37 cellular contexts compared by ENCODE assay signal in genomic region chr2:167794554-167795255, GRCh38.
"Had no signal": no experiment of that assay in that cellular context is flagged by ENCODE, and none has a peak within 500 bp of the region (broad histone marks: within the 10 kb centered on the region; RNA-seq: fewer than 3 reads in every experiment).

No MANE protein-coding gene starts in this region.

- H3K36me3 Mint-ChIP-seq: activated CD8-positive, alpha-beta memory T cell treated with anti-CD3 and anti-CD28 coated beads, Interleukin-2, amount 10 ng/mL, durations not matched to agents 7 days and 5 days; activated naive CD4-positive, alpha-beta T cell treated with anti-CD3 and anti-CD28 coated beads, Interleukin-2, amount 10 ng/mL, durations not matched to agents 7 days and 5 days; activated naive CD4-positive, alpha-beta T cell treated with anti-CD3 and anti-CD28 coated beads, Interleukin-2, amount 50 U/mL, for 24 hours; activated naive CD8-positive, alpha-beta T cell; activated naive CD8-positive, alpha-beta T cell treated with anti-CD3 and anti-CD28 coated beads, Interleukin-2, amount 10 ng/mL, durations not matched to agents 7 days and 5 days had no signal

- ATAC-seq: activated CD4-positive, alpha-beta T cell treated with anti-CD3 and anti-CD28 coated beads for 36 hours; activated CD4-positive, CD25-positive, alpha-beta regulatory T cell treated with anti-CD3 and anti-CD28 coated beads, Interleukin-2, amount 50 U/mL, for 24 hours; activated CD8-positive, alpha-beta memory T cell treated with anti-CD3 and anti-CD28 coated beads, Interleukin-2, amount 10 ng/mL, durations not matched to agents 7 days and 5 days; activated CD8-positive, alpha-beta T cell treated with anti-CD3 and anti-CD28 coated beads, Interleukin-2, amount 10 ng/mL, durations not matched to agents 7 days and 5 days; activated naive CD8-positive, alpha-beta T cell treated with anti-CD3 and anti-CD28 coated beads, Interleukin-2, amount 50 U/mL, for 24 hours had no signal

- H3K4me1 Mint-ChIP-seq: activated CD4-positive, alpha-beta memory T cell treated with anti-CD3 and anti-CD28 coated beads, Interleukin-2, amount 10 ng/mL, durations not matched to agents 7 days and 5 days; activated CD4-positive, alpha-beta T cell treated with anti-CD3 and anti-CD28 coated beads for 36 hours; activated CD4-positive, alpha-beta T cell treated with anti-CD3 and anti-CD28 coated beads, Interleukin-2, amount 10 ng/mL, durations not matched to agents 7 days and 5 days; activated CD8-positive, alpha-beta memory T cell treated with anti-CD3 and anti-CD28 coated beads, Interleukin-2, amount 10 ng/mL, durations not matched to agents 7 days and 5 days; activated naive CD4-positive, alpha-beta T cell treated with anti-CD3 and anti-CD28 coated beads, Interleukin-2, amount 10 ng/mL, durations not matched to agents 7 days and 5 days; activated naive CD4-positive, alpha-beta T cell treated with anti-CD3 and anti-CD28 coated beads, Interleukin-2, amount 50 U/mL, for 24 hours; activated naive CD8-positive, alpha-beta T cell treated with anti-CD3 and anti-CD28 coated beads, Interleukin-2, amount 10 ng/mL, durations not matched to agents 7 days and 5 days; activated naive CD8-positive, alpha-beta T cell treated with anti-CD3 and anti-CD28 coated beads, Interleukin-2, amount 50 U/mL, for 24 hours; central memory CD8-positive, alpha-beta T cell had no signal

- DNase-seq: activated CD4-positive, alpha-beta memory T cell treated with anti-CD3 and anti-CD28 coated beads, Interleukin-2, amount 10 ng/mL, durations not matched to agents 7 days and 5 days; activated CD4-positive, alpha-beta T cell treated with anti-CD3 and anti-CD28 coated beads for 1 hour; activated CD4-positive, alpha-beta T cell treated with anti-CD3 and anti-CD28 coated beads for 36 hours; activated CD4-positive, alpha-beta T cell treated with anti-CD3 and anti-CD28 coated beads for 48 hours; activated CD4-positive, alpha-beta T cell treated with anti-CD3 and anti-CD28 coated beads, Interleukin-2, amount 10 ng/mL, durations not matched to agents 7 days and 5 days; activated CD4-positive, alpha-beta T cell treated with anti-CD3 and anti-CD28 coated beads, Interleukin-2, amount 50 U/mL, for 48 hours; activated CD4-positive, CD25-positive, alpha-beta regulatory T cell; activated CD8-positive, alpha-beta memory T cell treated with anti-CD3 and anti-CD28 coated beads for 24 hours; activated CD8-positive, alpha-beta memory T cell treated with anti-CD3 and anti-CD28 coated beads, Interleukin-2, amount 10 ng/mL, durations not matched to agents 7 days and 5 days; activated CD8-positive, alpha-beta memory T cell treated with anti-CD3 and anti-CD28 coated beads, Interleukin-2, amount 50 U/mL, for 48 hours; activated CD8-positive, alpha-beta T cell treated with anti-CD3 and anti-CD28 coated beads, Interleukin-2, amount 10 ng/mL, durations not matched to agents 7 days and 5 days; activated effector memory CD4-positive, alpha-beta T cell treated with Interleukin-2 at 50 U/mL for 16 hours; activated gamma-delta T cell; activated naive CD4-positive, alpha-beta T cell treated with anti-CD3 and anti-CD28 coated beads, Interleukin-2, amount 10 ng/mL, durations not matched to agents 7 days and 5 days; activated naive CD4-positive, alpha-beta T cell treated with Interleukin-2 at 50 U/mL for 16 hours; activated naive CD8-positive, alpha-beta T cell treated with anti-CD3 and anti-CD28 coated beads, Interleukin-2, amount 10 ng/mL, durations not matched to agents 7 days and 5 days; activated naive CD8-positive, alpha-beta T cell treated with anti-CD3 and anti-CD28 coated beads, Interleukin-2, amount 50 U/mL, for 24 hours; activated T-cell treated with anti-CD3 and anti-CD28 coated beads, Interleukin-2, amount 50 U/mL, for 24 hours; activated T-cell treated with anti-CD3 and anti-CD28 coated beads, Interleukin-2, amount 50 U/mL, for 48 hours; amygdala; anterior cingulate cortex; caudate nucleus; cerebellar nuclear complex; T-helper 1 cell; T-helper 2 cell; T-helper 9 cell; WERI-Rb-1 had no signal

- H3K27ac ChIP-seq: ascending aorta, cardiac muscle cell, WERI-Rb-1 had no signal

- H3K9me3 Mint-ChIP-seq: activated CD4-positive, alpha-beta memory T cell treated with anti-CD3 and anti-CD28 coated beads, Interleukin-2, amount 10 ng/mL, durations not matched to agents 7 days and 5 days; activated CD4-positive, alpha-beta T cell treated with anti-CD3 and anti-CD28 coated beads, Interleukin-2, amount 10 ng/mL, durations not matched to agents 7 days and 5 days; activated naive CD4-positive, alpha-beta T cell treated with anti-CD3 and anti-CD28 coated beads, Interleukin-2, amount 10 ng/mL, durations not matched to agents 7 days and 5 days; activated naive CD8-positive, alpha-beta T cell treated with anti-CD3 and anti-CD28 coated beads, Interleukin-2, amount 10 ng/mL, durations not matched to agents 7 days and 5 days; activated T-cell treated with anti-CD3 and anti-CD28 coated beads, Interleukin-2, amount 50 U/mL, for 24 hours; activated T-helper 2 cell treated with anti-CD3 and anti-CD28 coated beads, Interferon-gamma antibody, Interleukin-2, Interleukin-4, amounts not matched to agents 10 μg/mL and 5 μg/mL and 100 μg/mL, durations not matched to agents 14 hours and 24 hours and 36 hours; central memory CD8-positive, alpha-beta T cell; T-helper 2 cell treated with Interferon-gamma antibody and Interleukin-4, amounts not matched to agents 5 μg/mL and 100 μg/mL, for 36 hours had no signal

- H3K27ac Mint-ChIP-seq: activated CD4-positive, alpha-beta memory T cell treated with anti-CD3 and anti-CD28 coated beads, Interleukin-2, amount 10 ng/mL, durations not matched to agents 7 days and 5 days; activated CD4-positive, alpha-beta T cell treated with anti-CD3 and anti-CD28 coated beads for 36 hours; activated CD4-positive, alpha-beta T cell treated with anti-CD3 and anti-CD28 coated beads, Interleukin-2, amount 10 ng/mL, durations not matched to agents 7 days and 5 days; activated CD8-positive, alpha-beta memory T cell treated with anti-CD3 and anti-CD28 coated beads, Interleukin-2, amount 10 ng/mL, durations not matched to agents 7 days and 5 days; activated CD8-positive, alpha-beta T cell treated with anti-CD3 and anti-CD28 coated beads, Interleukin-2, amount 10 ng/mL, durations not matched to agents 7 days and 5 days; activated naive CD4-positive, alpha-beta T cell treated with anti-CD3 and anti-CD28 coated beads, Interleukin-2, amount 10 ng/mL, durations not matched to agents 7 days and 5 days; activated naive CD4-positive, alpha-beta T cell treated with anti-CD3 and anti-CD28 coated beads, Interleukin-2, amount 50 U/mL, for 24 hours; activated naive CD8-positive, alpha-beta T cell; activated naive CD8-positive, alpha-beta T cell treated with anti-CD3 and anti-CD28 coated beads, Interleukin-2, amount 10 ng/mL, durations not matched to agents 7 days and 5 days; activated naive CD8-positive, alpha-beta T cell treated with anti-CD3 and anti-CD28 coated beads, Interleukin-2, amount 50 U/mL, for 24 hours; activated T-cell treated with anti-CD3 and anti-CD28 coated beads, Interleukin-2, amount 50 U/mL, for 24 hours; activated T-helper 2 cell treated with anti-CD3 and anti-CD28 coated beads, Interferon-gamma antibody, Interleukin-2, Interleukin-4, amounts not matched to agents 10 μg/mL and 5 μg/mL and 100 μg/mL, durations not matched to agents 14 hours and 24 hours and 36 hours; T-helper 1 cell treated with Interleukin-12 subunit alpha and Interleukin-12 subunit beta and Interleukin-4 antibody, amounts not matched to agents 30 μg/mL and 1 μg/mL, for 36 hours; T-helper 2 cell treated with Interferon-gamma antibody and Interleukin-4, amounts not matched to agents 5 μg/mL and 100 μg/mL, for 36 hours; WTC11 had no signal

- H3K4me3 Mint-ChIP-seq: activated CD4-positive, alpha-beta memory T cell treated with anti-CD3 and anti-CD28 coated beads, Interleukin-2, amount 10 ng/mL, durations not matched to agents 7 days and 5 days; activated CD4-positive, alpha-beta T cell treated with anti-CD3 and anti-CD28 coated beads for 36 hours; activated CD4-positive, alpha-beta T cell treated with anti-CD3 and anti-CD28 coated beads, Interleukin-2, amount 10 ng/mL, durations not matched to agents 7 days and 5 days; activated CD8-positive, alpha-beta memory T cell treated with anti-CD3 and anti-CD28 coated beads, Interleukin-2, amount 10 ng/mL, durations not matched to agents 7 days and 5 days; activated CD8-positive, alpha-beta T cell treated with anti-CD3 and anti-CD28 coated beads, Interleukin-2, amount 10 ng/mL, durations not matched to agents 7 days and 5 days; activated naive CD4-positive, alpha-beta T cell treated with anti-CD3 and anti-CD28 coated beads, Interleukin-2, amount 10 ng/mL, durations not matched to agents 7 days and 5 days; activated naive CD4-positive, alpha-beta T cell treated with anti-CD3 and anti-CD28 coated beads, Interleukin-2, amount 50 U/mL, for 24 hours; activated naive CD8-positive, alpha-beta T cell; activated naive CD8-positive, alpha-beta T cell treated with anti-CD3 and anti-CD28 coated beads, Interleukin-2, amount 10 ng/mL, durations not matched to agents 7 days and 5 days; activated naive CD8-positive, alpha-beta T cell treated with anti-CD3 and anti-CD28 coated beads, Interleukin-2, amount 50 U/mL, for 24 hours; activated T-cell treated with anti-CD3 and anti-CD28 coated beads, Interleukin-2, amount 50 U/mL, for 24 hours; central memory CD8-positive, alpha-beta T cell; T-helper 1 cell treated with Interleukin-12 subunit alpha and Interleukin-12 subunit beta and Interleukin-4 antibody, amounts not matched to agents 30 μg/mL and 1 μg/mL, for 36 hours; T-helper 2 cell treated with Interferon-gamma antibody and Interleukin-4, amounts not matched to agents 5 μg/mL and 100 μg/mL, for 36 hours; WTC11 had no signal

- H3K27me3 Mint-ChIP-seq: activated CD4-positive, alpha-beta memory T cell treated with anti-CD3 and anti-CD28 coated beads, Interleukin-2, amount 10 ng/mL, durations not matched to agents 7 days and 5 days; activated CD4-positive, alpha-beta T cell treated with anti-CD3 and anti-CD28 coated beads, Interleukin-2, amount 10 ng/mL, durations not matched to agents 7 days and 5 days; activated CD8-positive, alpha-beta memory T cell treated with anti-CD3 and anti-CD28 coated beads, Interleukin-2, amount 10 ng/mL, durations not matched to agents 7 days and 5 days; activated naive CD4-positive, alpha-beta T cell treated with anti-CD3 and anti-CD28 coated beads, Interleukin-2, amount 10 ng/mL, durations not matched to agents 7 days and 5 days; activated naive CD8-positive, alpha-beta T cell treated with anti-CD3 and anti-CD28 coated beads, Interleukin-2, amount 10 ng/mL, durations not matched to agents 7 days and 5 days; activated T-cell treated with anti-CD3 and anti-CD28 coated beads, Interleukin-2, amount 50 U/mL, for 24 hours had no signal
